20 cellular contexts compared by ENCODE assay signal in the genomic region with DNA sequence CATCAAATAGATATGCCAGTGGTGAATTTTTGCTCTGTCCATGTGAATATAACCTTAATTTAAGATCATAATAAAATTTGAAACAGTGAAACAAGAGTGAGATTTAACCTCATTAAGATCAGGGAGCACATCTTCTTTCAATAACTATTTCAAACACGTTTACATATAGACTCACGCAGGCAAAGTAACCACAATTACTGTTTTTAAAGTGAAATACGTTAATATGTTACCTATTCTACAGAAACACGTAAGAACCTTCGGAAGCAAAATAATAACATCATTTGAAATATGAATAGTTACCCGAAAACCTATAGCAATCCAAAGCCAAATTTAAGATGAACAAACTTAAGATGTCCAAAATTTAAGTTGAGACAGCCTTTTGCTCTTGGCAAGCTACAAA.
DNase-seq lines count a peak whose midpoint lies in the region; ATAC-seq and TF ChIP-seq lines count a peak whose summit lies in the region.
"Had no signal": no experiment of that assay in that cellular context is flagged by ENCODE, and none has a peak within 500 bp of the region (broad histone marks: within the 10 kb centered on the region; RNA-seq: fewer than 3 reads in every experiment).

No MANE protein-coding gene starts in this region.

- H3K9me3 ChIP-seq in OCI-LY3 (ENCODE audit: insufficient read depth, low read length): no peaks in the 10 kb centered on the region
- H3K9me3 ChIP-seq: body of pancreas, uterus had no signal

- H3K36me3 ChIP-seq in OCI-LY3 (replicated peaks; ENCODE audit: low read depth, low read length): no peaks in the 10 kb centered on the region
- H3K36me3 ChIP-seq: uterus had no signal

- peak overlapping the region; percentile 21 for H3K9ac ChIP-seq in OCI-LY3 (ENCODE audit: low read length)

- H3K4me2 ChIP-seq in OCI-LY3 (ENCODE audit: low read length): peak overlapping the region; percentile 68

- H3K4me3 ChIP-seq in OCI-LY3 (ENCODE audit: low read length): peak overlapping the region; percentile 57
- H3K4me3 ChIP-seq: body of pancreas, uterus had no signal

- intact Hi-C loops in Right ventricle myocardium superior (cut with DNase I): no loop called here

- H3K27me3 ChIP-seq in OCI-LY3 (ENCODE audit: low read depth, low read length): peaks cover 34% of the 10 kb centered on the region
- H3K27me3 ChIP-seq: body of pancreas, uterus had no signal

- no peak for TF ChIP-seq CTCF in OCI-LY3 (IDR thresholded peaks at IDR 0.05; ENCODE audit: low read depth, low read length)

- DNase-seq in amniotic stem cell (lab: John Stamatoyannopoulos, UW) (no peak), T-helper 1 cell (no peak), Right ventricle myocardium superior (no peak), NCI-H1694 treated with DMSO at 0.1 percent for 48 hours (lab: John Stamatoyannopoulos, UW) (no peak)
- DNase-seq: activated CD4-positive, alpha-beta T cell treated with anti-CD3 and anti-CD28 coated beads for 48 hours; body of pancreas; Calu3; erythroblast; head of caudate nucleus; kidney; NCI-H1092; NCI-H2227 treated with DMSO at 0.1 percent for 48 hours; SIG-M5; stimulated activated CD4-positive, alpha-beta T cell treated with anti-CD3 and anti-CD28 coated beads, Interleukin-12 subunit alpha, Interleukin-12 subunit beta, amount 100 ng/mL, for 4 hours; stimulated activated naive CD4-positive, alpha-beta T cell treated with Interleukin-2 at 50 U/mL for 16 hours; uterus had no signal

- H3K79me2 ChIP-seq in OCI-LY3 (ENCODE audit: low read length): no peaks in the 10 kb centered on the region

- H3K27ac ChIP-seq in OCI-LY3 (ENCODE audit: low read length): peak overlapping the region; percentile 50
- H3K27ac ChIP-seq: body of pancreas, uterus had no signal

- no peak overlapping the region for H2AFZ ChIP-seq in OCI-LY3 (ENCODE audit: low read depth, low read length)

- H4K20me1 ChIP-seq in OCI-LY3 (ENCODE audit: insufficient read depth, low read length): no peaks in the 10 kb centered on the region

- ATAC-seq in GM18517 (IDR thresholded peaks at IDR 0.05; ENCODE audit: unreplicated experiment): peak; percentile 58
- peak; percentile 20 for ATAC-seq in GM19468 (IDR thresholded peaks at IDR 0.05; ENCODE audit: extremely low read depth, unreplicated experiment)
- ATAC-seq in HG03064 (IDR thresholded peaks at IDR 0.05; ENCODE audit: low read depth, unreplicated experiment): peak; percentile 33
- no peak for ATAC-seq in Right ventricle myocardium superior (ENCODE audit: poor library complexity)
- ATAC-seq: body of pancreas had no signal

- H3K4me1 ChIP-seq in OCI-LY3 (ENCODE audit: low read length): peaks cover 44% of the 10 kb centered on the region
- H3K4me1 ChIP-seq: uterus had no signal
